9 cellular contexts compared by ENCODE assay signal in genomic region chr4:80173387-80173786, GRCh38. TPM values are rescaled to one million over a fixed set of nuclear protein-coding genes. Genes with fewer than 3 reads are reported as not detected.
DNase-seq lines count a peak whose midpoint lies in the region; ATAC-seq and TF ChIP-seq lines count a peak whose summit lies in the region.
"Had no signal": no experiment of that assay in that cellular context is flagged by ENCODE, and none has a peak within 500 bp of the region (broad histone marks: within the 10 kb centered on the region; RNA-seq: fewer than 3 reads in every experiment).

No MANE protein-coding gene starts in this region.

- peak overlapping the region; percentile 95 for H3K27ac Mint-ChIP-seq in activated CD4-positive, alpha-beta T cell treated with anti-CD3 and anti-CD28 coated beads, Interleukin-2, amount 10 ng/mL, durations not matched to agents 24 days and 14 days
- H3K27ac Mint-ChIP-seq in chondrocyte (ENCODE audit: unreplicated experiment): no peak overlapping the region

- peak; percentile 65 for DNase-seq in A172 (ENCODE audit: low spot score)
- DNase-seq in activated CD4-positive, alpha-beta T cell treated with anti-CD3 and anti-CD28 coated beads, Interleukin-2, amount 10 ng/mL, durations not matched to agents 24 days and 14 days: peak; percentile 89
- DNase-seq in kidney epithelial cell (ENCODE audit: low read depth): peak; percentile 56
- no peak for DNase-seq in erythroblast (lab: John Stamatoyannopoulos, UW)
- no peak for DNase-seq in chondrocyte (ENCODE audit: low spot score)

- H3K27me3 Mint-ChIP-seq in activated CD4-positive, alpha-beta T cell treated with anti-CD3 and anti-CD28 coated beads, Interleukin-2, amount 10 ng/mL, durations not matched to agents 24 days and 14 days: no peaks in the 10 kb centered on the region
- peaks cover 50% of the 10 kb centered on the region for H3K27me3 Mint-ChIP-seq in chondrocyte (ENCODE audit: low read depth)

- H3K27me3 ChIP-seq in kidney epithelial cell (ENCODE audit: control insufficient read depth, insufficient read depth, low read length): no peaks in the 10 kb centered on the region
- H3K27me3 ChIP-seq: cardiac muscle cell had no signal

- no peak for TF ChIP-seq CTCF in kidney epithelial cell (IDR thresholded peaks at IDR 0.05; ENCODE audit: insufficient read depth, low read length, poor library complexity, severe bottlenecking)
- no peak for TF ChIP-seq CTCF in chondrocyte (IDR thresholded peaks at IDR 0.05)

- ATAC-seq in GM19395 (IDR thresholded peaks at IDR 0.05; ENCODE audit: unreplicated experiment): peak; percentile 84
- ATAC-seq in HG03432 (IDR thresholded peaks at IDR 0.05; ENCODE audit: unreplicated experiment): peak; percentile 96
- no peak for ATAC-seq in GM19324 (IDR thresholded peaks at IDR 0.05; ENCODE audit: low FRiP score, unreplicated experiment)

- intact Hi-C loops in activated CD4-positive, alpha-beta T cell treated with anti-CD3 and anti-CD28 coated beads, Interleukin-2, amount 10 ng/mL, durations not matched to agents 24 days and 14 days (cut with micrococcal nuclease): loop anchor here (1.0 to 2.0 kb wide), 5 partner anchors 9 to 115 kb away; partner anchors contain the start of gene ANTXR2

- peaks cover 50% of the 10 kb centered on the region for H3K4me1 Mint-ChIP-seq in activated CD4-positive, alpha-beta T cell treated with anti-CD3 and anti-CD28 coated beads, Interleukin-2, amount 10 ng/mL, durations not matched to agents 24 days and 14 days
- H3K4me1 Mint-ChIP-seq in chondrocyte (ENCODE audit: low read depth): no peaks in the 10 kb centered on the region

- TF ChIP-seq POLR2A in erythroblast (IDR thresholded peaks at IDR 0.05; ENCODE audit: low read length): no peak

- peaks cover 10% of the 10 kb centered on the region for H3K9me3 Mint-ChIP-seq in activated CD4-positive, alpha-beta T cell treated with anti-CD3 and anti-CD28 coated beads, Interleukin-2, amount 10 ng/mL, durations not matched to agents 24 days and 14 days
- no peaks in the 10 kb centered on the region for H3K9me3 Mint-ChIP-seq in chondrocyte (ENCODE audit: low read depth)

- H3K36me3 ChIP-seq in kidney epithelial cell (ENCODE audit: control insufficient read depth, insufficient read depth, low read length): no peaks in the 10 kb centered on the region
- H3K36me3 ChIP-seq: cardiac muscle cell had no signal

- H3K4me3 ChIP-seq in kidney epithelial cell (ENCODE audit: low read depth, low read length): no peak overlapping the region
- H3K4me3 ChIP-seq: cardiac muscle cell had no signal

- H3K36me3 Mint-ChIP-seq in activated CD4-positive, alpha-beta T cell treated with anti-CD3 and anti-CD28 coated beads, Interleukin-2, amount 10 ng/mL, durations not matched to agents 24 days and 14 days (ENCODE audit: low read depth): peaks cover 5% of the 10 kb centered on the region
- H3K36me3 Mint-ChIP-seq in chondrocyte (ENCODE audit: low read depth): no peaks in the 10 kb centered on the region

- H3K4me3 Mint-ChIP-seq in activated CD4-positive, alpha-beta T cell treated with anti-CD3 and anti-CD28 coated beads, Interleukin-2, amount 10 ng/mL, durations not matched to agents 24 days and 14 days: peak overlapping the region; percentile 68
- H3K4me3 Mint-ChIP-seq in chondrocyte (ENCODE audit: unreplicated experiment): no peak overlapping the region

RNA-seq across cellular contexts. Expression of gene PRDM8, which starts 23.9 kb away (rescaled TPM):
- total RNA-seq in A172 (2014; rRNA removed; shearing (Covaris generic)): 3.2 and 3.4 TPM in 2 replicates
- 3.6 and 4.6 TPM in 2 replicates for total RNA-seq in activated CD4-positive, alpha-beta T cell treated with anti-CD3 and anti-CD28 coated beads, Interleukin-2, amount 10 ng/mL, durations not matched to agents 24 days and 14 days
- total RNA-seq in kidney epithelial cell (0.17 and 0.55 TPM in 2 replicates), chondrocyte (0.07 TPM in 1 of 3 replicates, not detected in the others)

Comparison
In these comparisons a context has a peak if more than half of its experiments do, and no peak if none do; other contexts are left out.
1. DNase-seq: peak in A172 (single experiment), activated CD4-positive, alpha-beta T cell treated with anti-CD3 and anti-CD28 coated beads, Interleukin-2, amount 10 ng/mL, durations not matched to agents 24 days and 14 days (single experiment) and kidney epithelial cell (single experiment); none in erythroblast (0 of 2) and chondrocyte (single experiment).